Comparison of ENCODE assay signal across 8 cellular contexts in genomic region chr16:86566601-86566965, GRCh38. TPM values are rescaled to one million over a fixed set of nuclear protein-coding genes. Genes with fewer than 3 reads are reported as not detected.
DNase-seq lines count a peak whose midpoint lies in the region; ATAC-seq and TF ChIP-seq lines count a peak whose summit lies in the region.

FOXC2 (plus strand) TSS chr16:86566829; CDS start chr16:86567336, 507 bp downstream.

- in situ Hi-C loops in gastrocnemius medialis (cut with MboI; ENCODE audit: low sequenced_read_pairs in 4 of 4): loop anchor here (5.0 to 25.0 kb wide), 7 partner anchors 308 to 821 kb away; partner anchors contain the start of genes FBXO31 (in 1 of the 4) and MAP1LC3B (in 1 of the 4)

- WGBS in adrenal gland, 4 donors: 1 to 4% (median 2%) methylated on average over 20 to 30 of the region's 30 CpGs
- 1% methylated on average over 30 of the region's 30 CpGs for WGBS in heart right ventricle, 2 donors

- H3K4me3 ChIP-seq in adrenal gland (peak within 1 kb of the TSS in 2 of 4 donors; percentile 5 to 54), heart right ventricle (peak within 1 kb of the TSS; percentile 33 to 66 (median 59)), gastrocnemius medialis (peak within 1 kb of the TSS; percentile 27 to 49 (median 32))

- H3K9me3 ChIP-seq in adrenal gland (replicated peaks in 1 of 3) (no peaks in the 10 kb centered on the region), heart right ventricle (no peaks in the 10 kb centered on the region), gastrocnemius medialis (no peaks in the 10 kb centered on the region)

- no peak for TF ChIP-seq CTCF in adrenal gland (IDR thresholded peaks at IDR 0.05)
- no peak for TF ChIP-seq CTCF in heart right ventricle (IDR thresholded peaks at IDR 0.05)
- TF ChIP-seq CTCF in gastrocnemius medialis (IDR thresholded peaks at IDR 0.05 in 4 of 5, conservative IDR thresholded peaks at IDR 0.05 in 1 of 5): no peak

- H3K36me3 ChIP-seq in adrenal gland (replicated peaks in 1 of 2) (no peaks in the 10 kb centered on the region), heart right ventricle (no peaks in the 10 kb centered on the region), gastrocnemius medialis (no peaks in the 10 kb centered on the region)

- intact Hi-C loops in adrenal gland (cut with DNase I) (loop anchor here (5.0 to 10.0 kb wide), 2 partner anchors 496 to 708 kb away; no protein-coding TSS in a partner anchor), heart right ventricle (cut with DNase I) (loop anchor here in 5 of 10 donors (5.0 to 10.0 kb wide), 6 partner anchors 196 to 818 kb away; partner anchors contain the start of gene FBXO31 (in 1 of the 5)), gastrocnemius medialis (cut with DNase I; ENCODE audit: low total_unique reads) (no loop called here)

- peak within 1 kb of the TSS in 4 of 5 donors; percentile 16 to 85 (median 54) for H3K27ac ChIP-seq in adrenal gland
- peak within 1 kb of the TSS; percentile 23 to 90 (median 82) for H3K27ac ChIP-seq in heart right ventricle
- H3K27ac ChIP-seq in gastrocnemius medialis: peak within 1 kb of the TSS in 3 of 4 donors; percentile 44 to 59 (median 53)

- H3K4me1 ChIP-seq in adrenal gland (replicated peaks in 1 of 2): peaks cover 0 to 6% of the 10 kb centered on the region in 2 donors
- peaks cover 0 to 28% (median 16%) of the 10 kb centered on the region in 9 donors for H3K4me1 ChIP-seq in heart right ventricle
- H3K4me1 ChIP-seq in gastrocnemius medialis: peaks cover 0 to 6% of the 10 kb centered on the region in 2 donors

- ATAC-seq in heart right ventricle (peak; percentile 55 to 78 (median 65)), gastrocnemius medialis (no peak), HG02678 (IDR thresholded peaks at IDR 0.05; ENCODE audit: unreplicated experiment) (no peak), HG02571 (IDR thresholded peaks at IDR 0.05; ENCODE audit: unreplicated experiment) (no peak)

- H3K27me3 ChIP-seq in adrenal gland (peaks cover 68% of the 10 kb centered on the region), heart right ventricle (peaks cover 9 to 95% (median 77%) of the 10 kb centered on the region in 7 donors), gastrocnemius medialis (peaks cover 68 to 71% (median 69%) of the 10 kb centered on the region in 3 donors)

- TF ChIP-seq POLR2A in adrenal gland (IDR thresholded peaks at IDR 0.05) (peak in 1 of 2 donors; percentile 12), gastrocnemius medialis (IDR thresholded peaks at IDR 0.05) (peak in 1 of 2 donors; percentile 39)

- DNase-seq in AG08396 (ENCODE audit: low spot score) (peak; percentile 95), NCI-H2171 (lab: John Stamatoyannopoulos, UW) (peak; percentile 83), adrenal gland (peak; percentile 70 to 85 (median 79)), heart right ventricle (peak; percentile 86 to 90), gastrocnemius medialis (peak in 1 of 2 donors; percentile 42)
- DNase-seq in NK-92 treated with Interleukin-12 subunit alpha and Interleukin-12 subunit beta, amount 100 ng/mL, for 24 hours (lab: John Stamatoyannopoulos, UW): no peak

RNA-seq across cellular contexts. Expression of gene FOXC2, which starts in this region (rescaled TPM):
- total RNA-seq in adrenal gland (1 to 10 TPM; 1.1 to 4.8 (median 3.0) TPM), heart right ventricle (1 to 10 TPM in 8 of 10 donors, under 1 TPM in 2; 0.66 to 2.2 (median 1.9) TPM), gastrocnemius medialis (1 to 10 TPM in 1 of 4 donors, under 1 TPM in 3; 0.17 to 1.0 (median 0.29) TPM)
- polyA plus RNA-seq in adrenal gland (1 to 10 TPM; 1.1 to 1.9 (median 1.2) TPM), heart right ventricle (1 to 10 TPM; 1.2 to 1.3 TPM)

Comparison
In these comparisons a context has a peak if more than half of its experiments do, and no peak if none do; other contexts are left out.
1. ATAC-seq: peak in heart right ventricle (8 of 8); none in gastrocnemius medialis (0 of 2), HG02678 (single experiment) and HG02571 (single experiment).
2. Peak in every context shown above with its lines, with median percentiles within 50 percentile points of each other: H3K27ac ChIP-seq.